Comparison of ENCODE assay signal across 14 cellular contexts in genomic region chr10:125124907-125125306, GRCh38. TPM values are rescaled to one million over a fixed set of nuclear protein-coding genes. Genes with fewer than 3 reads are reported as not detected.
A peak's percentile ranks its signal among the peaks of the same experiment; 100 is the strongest.
DNase-seq lines count a peak whose midpoint lies in the region; TF ChIP-seq lines count a peak whose summit lies in the region.
"Had no signal": no experiment of that assay in that cellular context is flagged by ENCODE, and none has a peak within 500 bp of the region (broad histone marks: within the 10 kb centered on the region; RNA-seq: fewer than 3 reads in every experiment).

No MANE protein-coding gene starts in this region.

- no peak overlapping the region for H3K9ac ChIP-seq in adipocyte (ENCODE audit: low read length)
- H3K9ac ChIP-seq: parathyroid adenoma had no signal

- H3K27ac ChIP-seq in muscle layer of duodenum (ENCODE audit: low read length) (peak overlapping the region; percentile 35), tibial nerve (peak overlapping the region; percentile 24 to 91 (median 84))
- H3K27ac ChIP-seq: parathyroid adenoma had no signal

- TF ChIP-seq CTCF in fibroblast of mammary gland (conservative IDR thresholded peaks at IDR 0.05; ENCODE audit: control insufficient read depth, insufficient read depth, low read depth, low read length) (no peak), tibial nerve (IDR thresholded peaks at IDR 0.05) (no peak)

- no peaks in the 10 kb centered on the region for H3K9me3 Mint-ChIP-seq in activated naive CD8-positive, alpha-beta T cell treated with anti-CD3 and anti-CD28 coated beads for 36 hours

- H3K27me3 ChIP-seq in adipocyte (replicated peaks; ENCODE audit: control insufficient read depth, insufficient read depth, low read length) = no peaks in the 10 kb centered on the region
- no peaks in the 10 kb centered on the region for H3K27me3 ChIP-seq in muscle layer of duodenum (ENCODE audit: low read depth, low read length)
- no peaks in the 10 kb centered on the region for H3K27me3 ChIP-seq in tibial nerve

- H3K27ac Mint-ChIP-seq in activated naive CD8-positive, alpha-beta T cell treated with anti-CD3 and anti-CD28 coated beads for 36 hours = no peak overlapping the region
- H3K27ac Mint-ChIP-seq: activated naive CD8-positive, alpha-beta T cell; CD4-positive, CD25-positive, alpha-beta regulatory T cell had no signal

- no peak overlapping the region for H3K4me3 Mint-ChIP-seq in activated naive CD8-positive, alpha-beta T cell treated with anti-CD3 and anti-CD28 coated beads for 36 hours
- H3K4me3 Mint-ChIP-seq: activated naive CD8-positive, alpha-beta T cell; CD4-positive, CD25-positive, alpha-beta regulatory T cell had no signal

- H3K4me3 ChIP-seq in adipocyte (ENCODE audit: low read length) (peak overlapping the region; percentile 7), fibroblast of mammary gland (ENCODE audit: control insufficient read depth, low read depth, low read length) (no peak overlapping the region), muscle layer of duodenum (ENCODE audit: low read depth in 1 of 2, low read length in 2 of 2) (no peak overlapping the region), tibial nerve (no peak overlapping the region)

- peaks cover 11% of the 10 kb centered on the region for H3K27me3 Mint-ChIP-seq in activated naive CD8-positive, alpha-beta T cell treated with anti-CD3 and anti-CD28 coated beads for 36 hours

- no peak for TF ChIP-seq POLR2A in tibial nerve (IDR thresholded peaks at IDR 0.05)

- H3K36me3 Mint-ChIP-seq in activated naive CD8-positive, alpha-beta T cell treated with anti-CD3 and anti-CD28 coated beads for 36 hours = no peaks in the 10 kb centered on the region
- H3K36me3 Mint-ChIP-seq: activated naive CD8-positive, alpha-beta T cell; CD4-positive, CD25-positive, alpha-beta regulatory T cell had no signal

- H3K36me3 ChIP-seq in adipocyte (ENCODE audit: control insufficient read depth, insufficient read depth, low read length, severe bottlenecking) = peaks cover 6% of the 10 kb centered on the region
- H3K36me3 ChIP-seq in muscle layer of duodenum (ENCODE audit: control insufficient read depth in 1 of 2, insufficient read depth in 2 of 2, low read length in 2 of 2) = no peaks in the 10 kb centered on the region
- H3K36me3 ChIP-seq in tibial nerve = no peaks in the 10 kb centered on the region

- no peaks in the 10 kb centered on the region for H3K4me1 Mint-ChIP-seq in activated naive CD8-positive, alpha-beta T cell treated with anti-CD3 and anti-CD28 coated beads for 36 hours
- H3K4me1 Mint-ChIP-seq: CD4-positive, CD25-positive, alpha-beta regulatory T cell had no signal

- peaks cover 27% of the 10 kb centered on the region for H3K4me1 ChIP-seq in adipocyte (ENCODE audit: control insufficient read depth, insufficient read depth, low read length)
- peaks cover 23 to 45% of the 10 kb centered on the region in 2 donors for H3K4me1 ChIP-seq in muscle layer of duodenum (ENCODE audit: control insufficient read depth in 1 of 2, insufficient read depth in 2 of 2, low read length in 2 of 2)
- H3K4me1 ChIP-seq in tibial nerve = peaks cover 0 to 50% (median 32%) of the 10 kb centered on the region in 4 donors
- H3K4me1 ChIP-seq: parathyroid adenoma had no signal

- no peak for TF ChIP-seq EP300 in tibial nerve (IDR thresholded peaks at IDR 0.05)

- WGBS in tibial nerve, 2 donors = 59 to 61% methylated on average over 10 of the region's 10 CpGs

- no peaks in the 10 kb centered on the region for H3K9me3 ChIP-seq in adipocyte (ENCODE audit: control insufficient read depth, low read length)
- no peaks in the 10 kb centered on the region for H3K9me3 ChIP-seq in muscle layer of duodenum (ENCODE audit: control insufficient read depth in 1 of 2, low read length in 2 of 2)
- H3K9me3 ChIP-seq in tibial nerve = no peaks in the 10 kb centered on the region

- DNase-seq in adipocyte (ENCODE audit: low read depth) (no peak), fibroblast of mammary gland (ENCODE audit: low read depth) (peak; percentile 40), tibial nerve (ENCODE audit: low spot score in 2 of 2) (no peak), NCI-H510A treated with DMSO at 0.1 percent for 48 hours (lab: John Stamatoyannopoulos, UW) (no peak), NCI-H526 treated with DMSO at 0.1 percent for 48 hours (lab: John Stamatoyannopoulos, UW) (no peak), medulla oblongata (ENCODE audit: extremely low spot score) (no peak)
- no peak for DNase-seq in activated naive CD8-positive, alpha-beta T cell treated with anti-CD3 and anti-CD28 coated beads for 36 hours
- DNase-seq: CD4-positive, CD25-positive, alpha-beta regulatory T cell; midbrain; NCI-H187; NCI-H69 had no signal

RNA-seq across cellular contexts. Expression of gene CTBP2, which starts 35.5 kb away (rescaled TPM):
- 10 to 100 TPM; 40.4 to 97.9 (median 62.3) TPM for total RNA-seq in tibial nerve
- under 1 TPM in 1 of 2 experiments, not detected in 1; 0.25 TPM for total RNA-seq in activated naive CD8-positive, alpha-beta T cell treated with anti-CD3 and anti-CD28 coated beads for 36 hours

Comparison
In these comparisons a context has a peak if more than half of its experiments do, and no peak if none do; other contexts are left out.
1. RNA of gene CTBP2, which starts 35.5 kb away (total RNA-seq): 40.4 to 97.9 TPM in tibial nerve; 0.25 TPM in activated naive CD8-positive, alpha-beta T cell treated with anti-CD3 and anti-CD28 coated beads for 36 hours; every median in the first group is over 10 times any median in the second.